Comparison of ENCODE assay signal across 19 cellular contexts in the genomic region with DNA sequence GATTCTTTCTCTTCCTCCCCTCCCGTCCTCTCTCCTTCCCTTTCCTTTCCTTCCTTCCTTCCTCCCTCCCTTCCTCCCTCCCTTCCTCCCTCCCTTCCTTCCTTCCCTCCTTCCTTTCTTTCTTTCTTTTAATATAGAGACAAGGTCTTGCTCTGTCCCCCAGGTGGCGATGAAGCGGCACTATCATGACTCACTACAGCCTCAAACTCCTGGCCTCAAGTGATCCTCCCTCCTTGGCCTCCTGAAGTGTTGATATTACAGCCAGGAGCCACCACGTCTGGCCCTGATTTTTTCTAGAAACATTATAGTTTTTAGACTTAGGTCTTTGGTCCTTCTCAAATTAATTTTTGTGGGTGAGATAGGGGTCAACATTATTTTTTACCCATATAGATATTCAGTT. TPM values are rescaled to one million over a fixed set of nuclear protein-coding genes. Genes with fewer than 3 reads are reported as not detected.
DNase-seq lines count a peak whose midpoint lies in the region; ATAC-seq, FAIRE-seq and TF ChIP-seq lines count a peak whose summit lies in the region.
"Had no signal": no experiment of that assay in that cellular context is flagged by ENCODE, and none has a peak within 500 bp of the region (broad histone marks: within the 10 kb centered on the region; RNA-seq: fewer than 3 reads in every experiment).

No MANE protein-coding gene starts in this region.

- DNase-seq in NCI-H82 (lab: John Stamatoyannopoulos, UW) (peak; percentile 27), NCI-H82 treated with DMSO at 0.1 percent for 48 hours (lab: John Stamatoyannopoulos, UW; ENCODE audit: unreplicated experiment) (no peak), Calu3 (peak; percentile 25), NB4 (ENCODE audit: low read depth) (peak; percentile 24), K562 (ENCODE audit: extremely low read depth in 1 of 4, low spot score in 3 of 4) (peak in 1 of 4 experiments; percentile 20), left lobe of liver (ENCODE audit: low spot score) (no peak), NCI-H1048 (lab: John Stamatoyannopoulos, UW) (no peak)
- DNase-seq: cerebellar nuclear complex, GF-D8, IMR-90, mesenchymal stem cell, NCI-H2081, NCI-H748 treated with DMSO at 0.1 percent for 48 hours, SHP77, stomach had no signal

- no peak for TF ChIP-seq EP300 in K562 (IDR thresholded peaks at IDR 0.05; ENCODE audit: low read length)

- peaks cover 9% of the 10 kb centered on the region for H3K27me3 Mint-ChIP-seq in Calu3 (ENCODE audit: unreplicated experiment)

- intact Hi-C loops in Calu3 (cut with micrococcal nuclease; ENCODE audit: unreplicated experiment) = no loop called here
- intact Hi-C loops in K562 (cut with micrococcal nuclease) = no loop called here

- H3K9me3 ChIP-seq in K562 (replicated peaks; ENCODE audit: control insufficient read depth, insufficient read depth, low read depth, low read length) = no peaks in the 10 kb centered on the region
- H3K9me3 ChIP-seq: neutrophil, stomach had no signal

- H3K9ac ChIP-seq in K562 (ENCODE audit: insufficient read depth in 1 of 2, low read depth in 2 of 2, low read length in 2 of 2) = no peak overlapping the region

- no peaks in the 10 kb centered on the region; a peak in 1 of 5 replicates for H3K4me1 ChIP-seq in K562 (replicated peaks in 1 of 2; ENCODE audit: control insufficient read depth in 2 of 2, insufficient read depth in 2 of 2, low read length in 2 of 2)

- no peak for FAIRE-seq in K562 (lab: Jason Lieb, UNC)

- no peak overlapping the region for H2AFZ ChIP-seq in K562 (ENCODE audit: low read depth, low read length)

- H3K4me3 Mint-ChIP-seq in Calu3 (ENCODE audit: low read depth, unreplicated experiment) = no peak overlapping the region

- H3K79me2 ChIP-seq in K562 (ENCODE audit: control insufficient read depth, insufficient read depth, low read length) = no peaks in the 10 kb centered on the region

- H3K36me3 ChIP-seq in K562 (ENCODE audit: control insufficient read depth, insufficient read depth, low read length) = no peaks in the 10 kb centered on the region
- H3K36me3 ChIP-seq: neutrophil, stomach had no signal

- H3K9me1 ChIP-seq in K562 (ENCODE audit: control insufficient read depth, insufficient read depth, low read length) = no peaks in the 10 kb centered on the region

- H3K4me3 ChIP-seq in NB4 (ENCODE audit: low read depth, low read length) = no peak overlapping the region
- no peak overlapping the region for H3K4me3 ChIP-seq in K562
- H3K4me3 ChIP-seq: stomach had no signal

- TF ChIP-seq POLR2A in NB4 (IDR thresholded peaks at IDR 0.05; ENCODE audit: extremely low read depth, insufficient read length) (no peak), K562 (conservative IDR thresholded peaks at IDR 0.05) (no peak)

- POLR2A ChIA-PET in K562 (lab: Yijun Ruan, JAX) = no interaction called here

- H3K4me2 ChIP-seq in K562 (ENCODE audit: insufficient read depth, low read length) = no peak overlapping the region

- no peak for TF ChIP-seq CTCF in Calu3 (IDR thresholded peaks at IDR 0.05; ENCODE audit: unreplicated experiment)
- no peak for TF ChIP-seq CTCF in NB4 (IDR thresholded peaks at IDR 0.05; ENCODE audit: low read depth, low read length)
- peak; percentile 9 to 28 (median 23); a peak in 3 of 6 replicates for TF ChIP-seq CTCF in K562 (IDR thresholded peaks at IDR 0.05 in 2 of 3, conservative IDR thresholded peaks at IDR 0.05 in 1 of 3; ENCODE audit: insufficient read depth in 2 of 3, low read depth in 1 of 3, low read length in 3 of 3)

- no peak overlapping the region for H3K27ac Mint-ChIP-seq in Calu3 (ENCODE audit: unreplicated experiment)

- H3K36me3 Mint-ChIP-seq in Calu3 (ENCODE audit: insufficient read depth, unreplicated experiment) = no peaks in the 10 kb centered on the region

- no peak; the same call in 2 of the 3 replicates for ATAC-seq in K562
- no peak for ATAC-seq in left lobe of liver
- ATAC-seq in HG02970 (IDR thresholded peaks at IDR 0.05; ENCODE audit: low FRiP score, unreplicated experiment) = no peak

- H3K27ac ChIP-seq in K562 (ENCODE audit: extremely low read depth, low read depth, low read length) = no peak overlapping the region
- H3K27ac ChIP-seq: neutrophil, stomach had no signal

- in situ Hi-C loops in K562 (cut with MboI) = no loop called here

- CTCF ChIA-PET in Calu3 (lab: Charles Lee) (no interaction called here), K562 (lab: Yijun Ruan, JAX; ENCODE audit: low intra/inter-chr PET ratio) (interaction anchor here (0.7 kb wide), 1 partner anchor 175 kb away, joined by 4 read pairs; no protein-coding TSS in a partner anchor)

- 0% methylated on average over 2 of the region's 4 CpGs for WGBS in K562 (ENCODE audit: insufficient coverage, low coverage, missing lambda C conversion rate)

- no peaks in the 10 kb centered on the region for H3K9me3 Mint-ChIP-seq in Calu3 (ENCODE audit: low read depth, unreplicated experiment)

- no peaks in the 10 kb centered on the region for H3K4me1 Mint-ChIP-seq in Calu3 (ENCODE audit: low read depth, unreplicated experiment)

- no peaks in the 10 kb centered on the region for H4K20me1 ChIP-seq in K562 (replicated peaks; ENCODE audit: control insufficient read depth, insufficient read depth, low read length)

- TF ChIP-seq RAD21 in K562 (CRISPR knock-in tag; conservative IDR thresholded peaks at IDR 0.05 in 1 of 2, IDR thresholded peaks at IDR 0.05 in 1 of 2) = peak in 1 of 2 experiments; percentile 33; a peak in 2 of 4 replicates

- peaks cover 0 to 8% of the 10 kb centered on the region in 2 experiments; a peak in 1 of 5 replicates for H3K27me3 ChIP-seq in K562 (ENCODE audit: control insufficient read depth in 2 of 2, insufficient read depth in 2 of 2, low read length in 2 of 2)
- H3K27me3 ChIP-seq: neutrophil had no signal

- BruUV-seq in Calu3 (replicated peaks; lab: Mats Ljungman, UMichigan) (no TSS peak), K562 (replicated peaks; lab: Mats Ljungman, UMichigan) (no TSS peak)

RNA-seq across cellular contexts. Expression of gene GRM2, which starts 15.5 kb away (rescaled TPM):
- total RNA-seq in Calu3 (2022) (0.57 and 0.81 TPM in 2 replicates), K562 (2014; rRNA removed) (not detected in 2 replicates), K562 (2014; rRNA removed; fragmentation: Illumina TruSeq; extraction: Trizol) (not detected in 2 replicates), K562 (2015; rRNA removed; fragmentation: Illumina TruSeq; extraction: Trizol) (not detected in 2 replicates), K562 (2021) (not detected in 2 replicates), left lobe of liver (0.05 TPM)
- total RNA-seq in K562 (2011; cell fraction: chromatin; rRNA removed; ENCODE audit: low replicate concordance) = 0.14 TPM in 1 of 2 replicates, not detected in the other
- total RNA-seq in K562 (2011; cell fraction: nucleolus; rRNA removed) = 0.33 TPM in 1 of 2 replicates, not detected in the other
- total RNA-seq in K562 (2011; cell fraction: nucleoplasm; rRNA removed) = 0.07 and 0.15 TPM in 2 replicates
- polyA plus RNA-seq in K562 (2011; rRNA removed) (not detected in 2 replicates), K562 (2014; fragmentation: Illumina TruSeq; extraction: Trizol) (not detected in 2 replicates), K562 (2014; fragmentation: Nextera tagmentation; extraction: Ambion mirVana) (not detected), K562 (2014; rRNA removed) (not detected in 2 replicates)
- not detected in 2 replicates for polyA plus RNA-seq in K562 (2011; cell fraction: cytosol; rRNA removed)
- polyA plus RNA-seq in K562 (2011; cell fraction: nucleus; rRNA removed) = not detected in 2 replicates
- polyA plus RNA-seq in K562 (2012) = not detected in 2 replicates
- polyA minus RNA-seq in K562 (2011; rRNA and poly(A)+ RNA removed) = not detected in 2 replicates
- not detected in 2 replicates for polyA minus RNA-seq in K562 (2011; cell fraction: cytosol; rRNA and poly(A)+ RNA removed)
- 0.13 TPM in 1 of 2 replicates, not detected in the other for polyA minus RNA-seq in K562 (2011; cell fraction: nucleus; rRNA and poly(A)+ RNA removed)
- total RNA-seq: skeletal muscle tissue had no signal

RNA-seq across cellular contexts. Expression of gene TEX264, which starts 51.3 kb away (rescaled TPM):
- total RNA-seq in Calu3 (2022) (37.0 and 44.9 TPM in 2 replicates), K562 (2014; rRNA removed) (31.0 and 42.5 TPM in 2 replicates), K562 (2014; rRNA removed; fragmentation: Illumina TruSeq; extraction: Trizol) (19.8 and 25.4 TPM in 2 replicates), K562 (2015; rRNA removed; fragmentation: Illumina TruSeq; extraction: Trizol) (31.3 and 34.7 TPM in 2 replicates), K562 (2021) (29.5 and 32.1 TPM in 2 replicates), left lobe of liver (39.2 TPM)
- total RNA-seq in K562 (2011; cell fraction: chromatin; rRNA removed; ENCODE audit: low replicate concordance) = 12.5 and 39.2 TPM in 2 replicates
- 61.0 and 67.0 TPM in 2 replicates for total RNA-seq in K562 (2011; cell fraction: nucleolus; rRNA removed)
- total RNA-seq in K562 (2011; cell fraction: nucleoplasm; rRNA removed) = 35.3 and 41.1 TPM in 2 replicates
- polyA plus RNA-seq in K562 (2011; rRNA removed) (31.3 and 35.8 TPM in 2 replicates), K562 (2014; fragmentation: Illumina TruSeq; extraction: Trizol) (44.4 and 47.0 TPM in 2 replicates), K562 (2014; fragmentation: Nextera tagmentation; extraction: Ambion mirVana) (10 to 100 TPM in 1 of 2 experiments, 1 to 10 TPM in 1; 4.1 to 20.2 TPM), K562 (2014; rRNA removed) (30.1 and 34.9 TPM in 2 replicates)
- polyA plus RNA-seq in K562 (2011; cell fraction: cytosol; rRNA removed) = 83.8 and 104 TPM in 2 replicates
- polyA plus RNA-seq in K562 (2011; cell fraction: nucleus; rRNA removed) = 35.5 and 49.7 TPM in 2 replicates
- 26.9 and 37.0 TPM in 2 replicates for polyA plus RNA-seq in K562 (2012)
- polyA minus RNA-seq in K562 (2011; rRNA and poly(A)+ RNA removed) = 35.9 and 38.8 TPM in 2 replicates
- 16.5 and 17.7 TPM in 2 replicates for polyA minus RNA-seq in K562 (2011; cell fraction: cytosol; rRNA and poly(A)+ RNA removed)
- polyA minus RNA-seq in K562 (2011; cell fraction: nucleus; rRNA and poly(A)+ RNA removed) = 12.3 and 17.1 TPM in 2 replicates

RNA-seq across cellular contexts. Expression of gene IQCF6, which starts 56.7 kb away (rescaled TPM):
- not detected in 2 replicates for total RNA-seq in Calu3 (2022)
- total RNA-seq in K562 (2011; cell fraction: chromatin; rRNA removed; ENCODE audit: low replicate concordance) = not detected in 2 replicates
- total RNA-seq in K562 (2011; cell fraction: nucleolus; rRNA removed) = not detected in 2 replicates
- not detected in 2 replicates for total RNA-seq in K562 (2011; cell fraction: nucleoplasm; rRNA removed)
- not detected in 2 replicates for total RNA-seq in K562 (2014; rRNA removed)
- not detected in 2 replicates for total RNA-seq in K562 (2014; rRNA removed; fragmentation: Illumina TruSeq; extraction: Trizol)
- not detected in 2 replicates for total RNA-seq in K562 (2015; rRNA removed; fragmentation: Illumina TruSeq; extraction: Trizol)
- total RNA-seq in K562 (2021) = not detected in 2 replicates
- not detected in 2 replicates for polyA plus RNA-seq in K562 (2011; rRNA removed)
- not detected in 2 replicates for polyA plus RNA-seq in K562 (2011; cell fraction: cytosol; rRNA removed)
- not detected in 2 replicates for polyA plus RNA-seq in K562 (2011; cell fraction: nucleus; rRNA removed)
- 1.3 TPM in 1 of 2 replicates, not detected in the other for polyA plus RNA-seq in K562 (2012)
- not detected in 2 replicates for polyA plus RNA-seq in K562 (2014; fragmentation: Illumina TruSeq; extraction: Trizol)
- polyA plus RNA-seq in K562 (2014; fragmentation: Nextera tagmentation; extraction: Ambion mirVana) = not detected
- not detected in 2 replicates for polyA plus RNA-seq in K562 (2014; rRNA removed)
- polyA minus RNA-seq in K562 (2011; rRNA and poly(A)+ RNA removed) = not detected in 2 replicates
- not detected in 2 replicates for polyA minus RNA-seq in K562 (2011; cell fraction: cytosol; rRNA and poly(A)+ RNA removed)
- not detected in 2 replicates for polyA minus RNA-seq in K562 (2011; cell fraction: nucleus; rRNA and poly(A)+ RNA removed)
- total RNA-seq in left lobe of liver = not detected
- total RNA-seq: IMR-90, skeletal muscle tissue, stomach had no signal
- polyA plus RNA-seq: adipose tissue, IMR-90, stomach had no signal

Comparison
In these comparisons a context has a peak if more than half of its experiments do, and no peak if none do; other contexts are left out.
1. DNase-seq: peak in NCI-H82 (single experiment), Calu3 (single experiment) and NB4 (single experiment); none in NCI-H82 treated with DMSO at 0.1 percent for 48 hours (single experiment), left lobe of liver (single experiment) and NCI-H1048 (single experiment).
2. CTCF ChIP-seq: peak in K562 (3 of 3); none in Calu3 (single experiment) and NB4 (single experiment).